ENCODE assay signal across 8 cellular contexts in the genomic region with DNA sequence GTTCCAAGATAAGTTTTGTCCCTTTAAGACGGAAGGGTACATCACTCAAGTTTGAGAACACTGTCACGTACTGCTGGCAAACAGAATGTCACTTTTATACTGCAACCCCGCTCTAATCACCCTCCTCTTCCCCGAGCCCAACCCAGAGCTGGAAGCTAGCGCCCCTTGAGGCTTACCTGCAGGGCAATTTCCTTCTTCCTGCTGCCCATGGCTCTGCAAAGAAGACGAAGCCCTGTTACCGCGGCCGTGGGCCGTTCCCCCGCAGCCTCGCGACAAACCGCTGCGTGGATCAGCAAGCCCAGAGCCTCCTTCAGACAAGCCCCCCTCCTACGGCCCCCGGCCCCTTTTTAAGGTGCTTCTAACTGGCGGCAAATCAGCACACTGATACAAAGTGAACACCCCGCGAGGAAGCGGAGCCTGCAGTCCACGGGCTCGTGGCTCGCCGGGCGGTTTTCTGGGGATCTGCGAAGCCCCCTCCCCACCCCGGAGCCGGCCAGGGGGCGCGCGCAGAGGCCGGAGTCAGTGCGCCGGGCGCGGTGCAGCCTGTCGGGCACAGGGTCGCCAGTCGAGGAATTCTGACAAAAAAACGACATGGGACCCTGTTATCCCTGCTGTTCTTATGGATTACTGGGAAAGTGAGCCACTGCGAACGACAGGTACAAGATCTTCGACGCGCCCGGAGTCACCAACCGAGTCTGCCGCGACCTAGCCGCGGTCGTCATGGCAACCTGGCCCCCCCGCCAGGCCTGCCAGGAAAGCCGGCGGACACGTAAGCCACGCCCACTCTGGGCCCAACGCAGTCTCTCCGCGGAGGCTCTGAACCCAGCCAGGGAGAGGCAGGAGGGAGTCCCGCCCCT. TPM values are rescaled to one million over a fixed set of nuclear protein-coding genes. Genes with fewer than 3 reads are reported as not detected.
DNase-seq lines count a peak whose midpoint lies in the region; ATAC-seq and TF ChIP-seq lines count a peak whose summit lies in the region.

A gene with protein sequence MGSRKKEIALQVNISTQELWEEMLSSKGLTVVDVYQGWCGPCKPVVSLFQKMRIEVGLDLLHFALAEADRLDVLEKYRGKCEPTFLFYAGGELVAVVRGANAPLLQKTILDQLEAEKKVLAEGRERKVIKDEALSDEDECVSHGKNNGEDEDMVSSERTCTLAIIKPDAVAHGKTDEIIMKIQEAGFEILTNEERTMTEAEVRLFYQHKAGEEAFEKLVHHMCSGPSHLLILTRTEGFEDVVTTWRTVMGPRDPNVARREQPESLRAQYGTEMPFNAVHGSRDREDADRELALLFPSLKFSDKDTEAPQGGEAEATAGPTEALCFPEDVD (minus strand): TSS at position 725 of the 857 bp plus-strand sequence. CDS start 516 bp downstream, at position 209.

- peak within 1 kb of the TSS; percentile 93 for H3K4me3 Mint-ChIP-seq in type B pancreatic cell

- intact Hi-C loops in left ventricle myocardium inferior (cut with micrococcal nuclease) (no loop called here), posterior cingulate gyrus (cut with DNase I) (loop anchor here (5.0 kb wide), 1 partner anchor 67 kb away; no protein-coding TSS in a partner anchor)

- H3K36me3 Mint-ChIP-seq in type B pancreatic cell, result no peaks in the 10 kb centered on the region

- peak within 1 kb of the TSS; percentile 62 for H3K27ac Mint-ChIP-seq in type B pancreatic cell

- POLR2A ChIA-PET in GM10248 (lab: Yijun Ruan, JAX), result no interaction called here

- H3K27ac ChIP-seq in left ventricle myocardium inferior (replicated peaks), result peak within 1 kb of the TSS; percentile 55

- ATAC-seq in HG02759 (IDR thresholded peaks at IDR 0.05; ENCODE audit: unreplicated experiment), result peak; percentile 80

- TF ChIP-seq CTCF in GM10248 (IDR thresholded peaks at IDR 0.05; ENCODE audit: control extremely low read depth, extremely low read depth, low read depth, missing control alignments) (peak; percentile 57), left ventricle myocardium inferior (IDR thresholded peaks at IDR 0.05; ENCODE audit: borderline replicate concordance) (peak; percentile 68), type B pancreatic cell (conservative IDR thresholded peaks at IDR 0.05) (peak; percentile 72)

- peak within 1 kb of the TSS; percentile 85 for H3K4me3 ChIP-seq in left ventricle myocardium inferior

- DNase-seq in GM10248 (ENCODE audit: extremely low spot score) (peak; percentile 71), NCI-H1436 (lab: John Stamatoyannopoulos, UW) (peak; percentile 96), T-helper 1 cell (peak; percentile 83 to 89 (median 88)), amniotic epithelial cell (ENCODE audit: low read depth) (peak; percentile 80), left ventricle myocardium inferior (peak; percentile 88), posterior cingulate gyrus (peak; percentile 78 to 99 (median 94)), type B pancreatic cell (ENCODE audit: extremely low spot score, unreplicated experiment) (peak; percentile 92)

- peaks cover 14% of the 10 kb centered on the region for H3K4me1 Mint-ChIP-seq in type B pancreatic cell (ENCODE audit: unreplicated experiment)

- no peaks in the 10 kb centered on the region for H3K36me3 ChIP-seq in left ventricle myocardium inferior

- H3K9me3 Mint-ChIP-seq in type B pancreatic cell, result no peaks in the 10 kb centered on the region

- CTCF ChIA-PET in GM10248 (lab: Yijun Ruan, JAX), result interaction anchor here (0.8 to 2.0 kb wide), 8 partner anchors 9 to 587 kb away, joined by 3 to 7 read pairs (median 4); no protein-coding TSS in a partner anchor

- H3K27me3 Mint-ChIP-seq in type B pancreatic cell, result peaks cover 2% of the 10 kb centered on the region

- peaks cover 25% of the 10 kb centered on the region for H3K4me1 ChIP-seq in left ventricle myocardium inferior

- H3K27me3 ChIP-seq in left ventricle myocardium inferior (ENCODE audit: low read depth), result no peaks in the 10 kb centered on the region

- no peaks in the 10 kb centered on the region for H3K9me3 ChIP-seq in left ventricle myocardium inferior (replicated peaks)

RNA-seq across cellular contexts. Expression of the gene that starts here (rescaled TPM):
- not detected for total RNA-seq in left ventricle myocardium inferior
- total RNA-seq in type B pancreatic cell (ENCODE audit: low replicate concordance), result 0.40 and 3.7 TPM in 2 replicates

Comparison
In these comparisons a context has a peak if more than half of its experiments do, and no peak if none do; other contexts are left out.
1. Peak in every context shown above with its lines: DNase-seq, ATAC-seq, H3K4me3 ChIP-seq and H3K27ac ChIP-seq.
2. Peak in DNase-seq, H3K4me3 ChIP-seq and H3K27ac ChIP-seq in left ventricle myocardium inferior; RNA of the gene not detected or under 1 TPM.